Comparison of ENCODE assay signal across 1 cellular context in the genomic region with DNA sequence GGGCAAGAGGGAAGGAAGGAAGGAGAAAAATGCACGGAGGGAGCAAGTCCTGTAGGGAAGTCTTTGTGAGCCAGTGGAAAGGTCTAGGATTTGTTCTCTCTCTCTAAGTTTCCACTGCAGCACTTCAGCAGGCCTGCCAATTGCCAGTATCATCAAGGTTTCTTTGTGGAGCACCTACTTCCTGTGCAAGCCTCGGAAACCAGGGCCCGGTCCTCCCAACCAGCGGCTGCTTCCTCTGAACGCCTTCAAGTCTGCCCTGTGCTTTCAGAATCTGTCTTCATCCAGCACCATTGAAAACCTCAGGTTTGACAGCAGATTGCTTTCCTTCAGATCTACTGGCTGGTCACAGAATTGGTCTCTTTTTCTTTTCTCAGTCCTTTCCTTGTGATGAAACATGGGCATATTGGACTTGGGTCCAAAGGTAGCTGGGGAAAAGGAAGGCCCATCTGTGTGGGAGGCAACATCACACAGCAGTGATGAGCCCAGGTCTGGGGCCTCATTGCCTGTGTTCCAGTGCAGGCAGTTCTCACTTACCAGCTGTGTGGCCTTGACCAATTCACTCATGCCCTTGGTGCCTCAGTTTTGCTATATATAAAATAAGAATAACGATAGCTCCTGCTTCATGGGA.
A peak's percentile ranks its signal among the peaks of the same experiment; 100 is the strongest.
TF ChIP-seq lines count a peak whose summit lies in the region.

No MANE protein-coding gene starts in this region.

TF ChIP-seq in HepG2, 621 proteins besides CTCF, POLR2A, EP300 and RAD21:
- TF ChIP-seq, protein P1, sequence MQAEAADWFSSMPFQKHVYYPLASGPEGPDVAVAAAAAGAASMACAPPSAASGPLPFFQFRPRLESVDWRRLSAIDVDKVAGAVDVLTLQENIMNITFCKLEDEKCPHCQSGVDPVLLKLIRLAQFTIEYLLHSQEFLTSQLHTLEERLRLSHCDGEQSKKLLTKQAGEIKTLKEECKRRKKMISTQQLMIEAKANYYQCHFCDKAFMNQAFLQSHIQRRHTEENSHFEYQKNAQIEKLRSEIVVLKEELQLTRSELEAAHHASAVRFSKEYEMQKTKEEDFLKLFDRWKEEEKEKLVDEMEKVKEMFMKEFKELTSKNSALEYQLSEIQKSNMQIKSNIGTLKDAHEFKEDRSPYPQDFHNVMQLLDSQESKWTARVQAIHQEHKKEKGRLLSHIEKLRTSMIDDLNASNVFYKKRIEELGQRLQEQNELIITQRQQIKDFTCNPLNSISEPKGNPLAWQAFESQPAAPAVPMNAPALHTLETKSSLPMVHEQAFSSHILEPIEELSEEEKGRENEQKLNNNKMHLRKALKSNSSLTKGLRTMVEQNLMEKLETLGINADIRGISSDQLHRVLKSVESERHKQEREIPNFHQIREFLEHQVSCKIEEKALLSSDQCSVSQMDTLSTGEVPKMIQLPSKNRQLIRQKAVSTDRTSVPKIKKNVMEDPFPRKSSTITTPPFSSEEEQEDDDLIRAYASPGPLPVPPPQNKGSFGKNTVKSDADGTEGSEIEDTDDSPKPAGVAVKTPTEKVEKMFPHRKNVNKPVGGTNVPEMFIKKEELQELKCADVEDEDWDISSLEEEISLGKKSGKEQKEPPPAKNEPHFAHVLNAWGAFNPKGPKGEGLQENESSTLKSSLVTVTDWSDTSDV (CRISPR knock-in tag; IDR thresholded peaks at IDR 0.05), result no peak
- TF ChIP-seq HNF4A (CRISPR knock-in tag; IDR thresholded peaks at IDR 0.05), result peak; percentile 48
TF ChIP-seq in HepG2: peak in this region for 1.
